In the genomic region with DNA sequence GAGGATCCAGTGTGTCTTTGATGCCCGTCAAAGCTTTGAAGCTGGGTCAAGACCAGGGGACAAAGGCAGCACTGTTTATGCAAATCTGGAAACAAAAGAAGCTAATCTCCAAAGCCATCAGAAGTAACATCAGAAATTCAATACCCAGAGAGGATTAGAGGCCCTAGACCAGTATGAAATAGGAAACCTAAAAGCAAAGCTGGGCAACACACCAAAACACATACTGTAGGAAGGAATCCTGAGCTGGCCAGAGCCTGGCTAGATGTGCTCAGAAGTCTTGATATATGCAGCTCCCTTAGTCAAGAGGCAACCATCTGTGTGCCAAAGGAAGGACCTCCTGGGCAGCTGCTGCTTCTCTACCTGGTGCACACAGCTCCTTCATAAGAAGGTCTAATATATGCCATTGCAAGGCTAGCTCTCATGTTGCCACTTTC, we compare ENCODE assay signal across 11 cellular contexts. TPM values are rescaled to one million over a fixed set of nuclear protein-coding genes. Genes with fewer than 3 reads are reported as not detected.
A peak's percentile ranks its signal among the peaks of the same experiment; 100 is the strongest.
DNase-seq lines count a peak whose midpoint lies in the region; ATAC-seq and TF ChIP-seq lines count a peak whose summit lies in the region.
"Had no signal": no experiment of that assay in that cellular context is flagged by ENCODE, and none has a peak within 500 bp of the region (broad histone marks: within the 10 kb centered on the region; RNA-seq: fewer than 3 reads in every experiment).

No MANE protein-coding gene starts in this region.

- H3K79me2 ChIP-seq in HCT116 (ENCODE audit: insufficient read depth, low read length), result no peaks in the 10 kb centered on the region

- TF ChIP-seq POLR2A in HCT116 (IDR thresholded peaks at IDR 0.05; ENCODE audit: borderline replicate concordance, extremely low read depth, insufficient read depth, insufficient read length) (no peak), thyroid gland (IDR thresholded peaks at IDR 0.05) (no peak)

- H3K27me3 ChIP-seq in HCT116 (ENCODE audit: insufficient read depth, low read length), result no peaks in the 10 kb centered on the region
- no peaks in the 10 kb centered on the region for H3K27me3 ChIP-seq in skeletal muscle satellite cell (ENCODE audit: control insufficient read depth, insufficient read depth, low read length)
- H3K27me3 ChIP-seq in thyroid gland, result no peaks in the 10 kb centered on the region

- DNase-seq in HCT116 (ENCODE audit: low read depth, low spot score), result no peak
- peak; percentile 87 for DNase-seq in NCI-H82 (lab: John Stamatoyannopoulos, UW)
- DNase-seq in fibroblast of mammary gland (ENCODE audit: low read depth), result peak; percentile 85
- no peak for DNase-seq in stimulated activated naive CD8-positive, alpha-beta T cell treated with anti-CD3 and anti-CD28 coated beads, Interleukin-15, Interleukin-2, amounts not matched to agents 100 U/mL and 50 U/mL, for 24 hours
- no peak for DNase-seq in thyroid gland
- no peak for DNase-seq in NOMO-1 treated with dmso at 0.1 percent for 144 hours (lab: John Stamatoyannopoulos, UW; ENCODE audit: unreplicated experiment)
- DNase-seq: activated effector memory CD4-positive, alpha-beta T cell treated with anti-CD3 and anti-CD28 coated beads, Interleukin-2, amount 50 U/mL, for 16 hours; posterior cingulate gyrus; T-helper 1 cell had no signal

- H3K27ac ChIP-seq in HCT116 (ENCODE audit: low read depth, low read length) (no peak overlapping the region), thyroid gland (no peak overlapping the region)
- H3K27ac ChIP-seq: thoracic aorta had no signal

- WGBS in thyroid gland, 2 donors, result 68 to 81% methylated on average over 1 of the region's 1 CpG

- no peak for TF ChIP-seq RAD21 in HCT116 (IDR thresholded peaks at IDR 0.05; ENCODE audit: low read depth)

- TF ChIP-seq CTCF in HCT116 (IDR thresholded peaks at IDR 0.05 in 2 of 3, conservative IDR thresholded peaks at IDR 0.05 in 1 of 3; ENCODE audit: borderline replicate concordance in 1 of 3, insufficient read depth in 1 of 3, low read depth in 2 of 3, low read length in 2 of 3) (no peak), fibroblast of mammary gland (conservative IDR thresholded peaks at IDR 0.05; ENCODE audit: control insufficient read depth, insufficient read depth, low read depth, low read length) (no peak), thyroid gland (IDR thresholded peaks at IDR 0.05) (no peak)

- H4K20me1 ChIP-seq in HCT116 (ENCODE audit: insufficient read depth), result no peaks in the 10 kb centered on the region

- H3K9me3 ChIP-seq in HCT116 (ENCODE audit: control insufficient read depth in 1 of 2, insufficient read depth in 1 of 2, low read depth in 1 of 2, low read length in 2 of 2), result no peaks in the 10 kb centered on the region
- no peaks in the 10 kb centered on the region for H3K9me3 ChIP-seq in skeletal muscle satellite cell (replicated peaks; ENCODE audit: low read length)
- H3K9me3 ChIP-seq in thyroid gland, result no peaks in the 10 kb centered on the region
- H3K9me3 ChIP-seq: thoracic aorta had no signal

- RAD21 ChIA-PET in HCT116 (lab: Charles Lee; ENCODE audit: low non-redundant PET in 1 of 2, low total read pairs in 2 of 2, uncharacterized antibody in 2 of 2, unreplicated experiment in 2 of 2), result no interaction called here

- H3K9ac ChIP-seq in HCT116 (ENCODE audit: low read length) (no peak overlapping the region), skeletal muscle satellite cell (ENCODE audit: low read depth, low read length) (no peak overlapping the region)

- ATAC-seq in HCT116, result peak; percentile 75
- no peak for ATAC-seq in stimulated activated naive CD8-positive, alpha-beta T cell treated with anti-CD3 and anti-CD28 coated beads, Interleukin-15, Interleukin-2, amounts not matched to agents 100 U/mL and 50 U/mL, for 24 hours

- H3K36me3 ChIP-seq in HCT116 (ENCODE audit: control insufficient read depth in 1 of 2, insufficient read depth in 2 of 2, low read length in 2 of 2) (no peaks in the 10 kb centered on the region), skeletal muscle satellite cell (ENCODE audit: insufficient read depth, low read length) (no peaks in the 10 kb centered on the region), thyroid gland (no peaks in the 10 kb centered on the region)
- H3K36me3 ChIP-seq: thoracic aorta had no signal

- POLR2A ChIA-PET in HCT116 (lab: Charles Lee), result no interaction called here

- H2AFZ ChIP-seq in HCT116 (ENCODE audit: low read depth, low read length, poor library complexity, severe bottlenecking), result no peak overlapping the region

- CTCF ChIA-PET in HCT116 (lab: Charles Lee), result no interaction called here

- no peaks in the 10 kb centered on the region for H3K9me2 ChIP-seq in HCT116 (ENCODE audit: insufficient read depth)

- intact Hi-C loops in HCT116 (cut with micrococcal nuclease) (no loop called here), thyroid gland (cut with DNase I) (no loop called here)

- H3K4me3 ChIP-seq in HCT116 (replicated peaks in 1 of 2; ENCODE audit: low read depth in 1 of 2, low read length in 2 of 2), result no peak overlapping the region
- no peak overlapping the region for H3K4me3 ChIP-seq in fibroblast of mammary gland (ENCODE audit: control insufficient read depth, low read depth, low read length)
- no peak overlapping the region for H3K4me3 ChIP-seq in skeletal muscle satellite cell (ENCODE audit: low read length)
- H3K4me3 ChIP-seq in thyroid gland (replicated peaks in 1 of 3), result no peak overlapping the region
- H3K4me3 ChIP-seq: thoracic aorta had no signal

- H3K4me1 ChIP-seq in HCT116 (ENCODE audit: control insufficient read depth in 1 of 2, insufficient read depth in 2 of 2, low read length in 2 of 2) (peaks cover 2 to 15% of the 10 kb centered on the region in 2 experiments; a peak in 2 of 4 replicates), skeletal muscle satellite cell (ENCODE audit: control insufficient read depth, insufficient read depth, low read length) (peaks cover 13% of the 10 kb centered on the region), thyroid gland (peaks cover 20 to 22% of the 10 kb centered on the region in 2 donors)

- BruUV-seq in HCT116 (replicated peaks; lab: Mats Ljungman, UMichigan), result no TSS peak

- no peak overlapping the region for H3K4me2 ChIP-seq in HCT116 (ENCODE audit: low read length)
- peak overlapping the region; percentile 13 for H3K4me2 ChIP-seq in skeletal muscle satellite cell (ENCODE audit: low read length)

TF ChIP-seq in HCT116, 20 proteins besides CTCF, POLR2A, EP300 and RAD21:
- TF ChIP-seq, protein P1, sequence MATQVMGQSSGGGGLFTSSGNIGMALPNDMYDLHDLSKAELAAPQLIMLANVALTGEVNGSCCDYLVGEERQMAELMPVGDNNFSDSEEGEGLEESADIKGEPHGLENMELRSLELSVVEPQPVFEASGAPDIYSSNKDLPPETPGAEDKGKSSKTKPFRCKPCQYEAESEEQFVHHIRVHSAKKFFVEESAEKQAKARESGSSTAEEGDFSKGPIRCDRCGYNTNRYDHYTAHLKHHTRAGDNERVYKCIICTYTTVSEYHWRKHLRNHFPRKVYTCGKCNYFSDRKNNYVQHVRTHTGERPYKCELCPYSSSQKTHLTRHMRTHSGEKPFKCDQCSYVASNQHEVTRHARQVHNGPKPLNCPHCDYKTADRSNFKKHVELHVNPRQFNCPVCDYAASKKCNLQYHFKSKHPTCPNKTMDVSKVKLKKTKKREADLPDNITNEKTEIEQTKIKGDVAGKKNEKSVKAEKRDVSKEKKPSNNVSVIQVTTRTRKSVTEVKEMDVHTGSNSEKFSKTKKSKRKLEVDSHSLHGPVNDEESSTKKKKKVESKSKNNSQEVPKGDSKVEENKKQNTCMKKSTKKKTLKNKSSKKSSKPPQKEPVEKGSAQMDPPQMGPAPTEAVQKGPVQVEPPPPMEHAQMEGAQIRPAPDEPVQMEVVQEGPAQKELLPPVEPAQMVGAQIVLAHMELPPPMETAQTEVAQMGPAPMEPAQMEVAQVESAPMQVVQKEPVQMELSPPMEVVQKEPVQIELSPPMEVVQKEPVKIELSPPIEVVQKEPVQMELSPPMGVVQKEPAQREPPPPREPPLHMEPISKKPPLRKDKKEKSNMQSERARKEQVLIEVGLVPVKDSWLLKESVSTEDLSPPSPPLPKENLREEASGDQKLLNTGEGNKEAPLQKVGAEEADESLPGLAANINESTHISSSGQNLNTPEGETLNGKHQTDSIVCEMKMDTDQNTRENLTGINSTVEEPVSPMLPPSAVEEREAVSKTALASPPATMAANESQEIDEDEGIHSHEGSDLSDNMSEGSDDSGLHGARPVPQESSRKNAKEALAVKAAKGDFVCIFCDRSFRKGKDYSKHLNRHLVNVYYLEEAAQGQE (IDR thresholded peaks at IDR 0.05; ENCODE audit: low read depth), result no peak
- TF ChIP-seq SIN3A (IDR thresholded peaks at IDR 0.05; ENCODE audit: low read depth) (no peak), ZNF274 (IDR thresholded peaks at IDR 0.05; ENCODE audit: low read depth, low read length) (no peak), SP1 (IDR thresholded peaks at IDR 0.05; ENCODE audit: low read depth) (peak; percentile 55; the same call in 1 of the 2 replicates), EZH2 (IDR thresholded peaks at IDR 0.05) (no peak), CBX3 (IDR thresholded peaks at IDR 0.05; ENCODE audit: low read depth) (no peak), ELF1 (IDR thresholded peaks at IDR 0.05; ENCODE audit: borderline replicate concordance, low read depth) (no peak), CEBPB (IDR thresholded peaks at IDR 0.05; ENCODE audit: low read depth) (0 out of 2 replicates have a peak, but pooled peaks have one; percentile 14), TCF7L2 (IDR thresholded peaks at IDR 0.05; ENCODE audit: borderline replicate concordance, extremely low read depth, insufficient read depth, insufficient read length) (peak; percentile 84), MAX (IDR thresholded peaks at IDR 0.05) (no peak), EZH2phosphoT487 (IDR thresholded peaks at IDR 0.05; ENCODE audit: borderline replicate concordance) (no peak), JUND (IDR thresholded peaks at IDR 0.05) (0 out of 2 replicates have a peak, but pooled peaks have one; percentile 32)
- TF ChIP-seq, protein P2, sequence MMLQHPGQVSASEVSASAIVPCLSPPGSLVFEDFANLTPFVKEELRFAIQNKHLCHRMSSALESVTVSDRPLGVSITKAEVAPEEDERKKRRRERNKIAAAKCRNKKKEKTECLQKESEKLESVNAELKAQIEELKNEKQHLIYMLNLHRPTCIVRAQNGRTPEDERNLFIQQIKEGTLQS (IDR thresholded peaks at IDR 0.05), result no peak

RNA-seq across cellular contexts. Expression of gene COLGALT2, which starts 12.3 kb away (rescaled TPM):
- total RNA-seq in HCT116 (2021; ENCODE audit: unreplicated experiment) (0.22 TPM), thyroid gland (1 to 10 TPM; 2.6 to 8.3 (median 5.4) TPM)
- 0.09 TPM in 2 replicates for polyA plus RNA-seq in HCT116 (2012)
- total RNA-seq in skeletal muscle satellite cell (2012; rRNA removed), result 0.66 and 0.76 TPM in 2 replicates

RNA-seq across cellular contexts. Expression of gene TSEN15, which starts 26.3 kb away (rescaled TPM):
- total RNA-seq in HCT116 (2021; ENCODE audit: unreplicated experiment), result 31.1 TPM
- 15.4 and 22.3 TPM in 2 replicates for polyA plus RNA-seq in HCT116 (2012)
- 39.0 and 45.2 TPM in 2 replicates for total RNA-seq in skeletal muscle satellite cell (2012; rRNA removed)
- 10 to 100 TPM; 45.8 to 63.3 (median 60.1) TPM for total RNA-seq in thyroid gland

Comparison
In these comparisons a context has a peak if more than half of its experiments do, and no peak if none do; other contexts are left out.
1. DNase-seq: peak in NCI-H82 (single experiment) and fibroblast of mammary gland (single experiment); none in HCT116 (single experiment), stimulated activated naive CD8-positive, alpha-beta T cell treated with anti-CD3 and anti-CD28 coated beads, Interleukin-15, Interleukin-2, amounts not matched to agents 100 U/mL and 50 U/mL, for 24 hours (single experiment), thyroid gland (0 of 2) and NOMO-1 treated with dmso at 0.1 percent for 144 hours (single experiment).